In the genomic region with DNA sequence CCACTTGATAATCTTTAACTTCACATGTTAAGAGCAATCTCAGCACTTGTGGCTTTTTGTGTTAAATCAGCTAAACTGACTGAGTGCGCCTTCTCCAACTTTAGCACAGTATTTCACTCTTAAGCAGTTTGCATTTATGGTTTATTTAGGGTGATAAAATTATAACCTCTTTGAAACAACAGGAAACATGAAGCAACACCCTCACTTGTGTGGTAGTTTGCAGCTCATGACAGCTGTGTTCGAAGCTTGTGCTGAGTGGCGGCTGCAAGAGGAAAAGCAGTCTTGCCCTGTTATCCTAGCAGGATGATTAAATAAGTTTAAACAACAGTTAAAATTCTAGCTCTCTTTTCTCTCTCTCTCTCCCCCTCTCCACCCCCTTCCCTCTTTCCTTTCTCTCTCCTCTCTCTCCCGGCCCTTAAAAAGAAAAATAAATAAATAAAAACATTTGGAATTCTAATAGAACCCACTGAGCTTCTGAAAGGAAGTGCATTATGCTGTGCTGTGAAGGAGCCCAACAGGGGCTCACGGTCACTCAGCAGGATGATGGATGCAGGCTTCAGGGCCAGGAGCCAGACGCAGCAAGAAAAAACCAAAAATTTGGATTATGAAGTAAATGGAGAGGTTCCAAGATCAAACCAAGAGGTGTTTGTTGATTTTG, we compare ENCODE assay signal across 8 cellular contexts. TPM values are rescaled to one million over a fixed set of nuclear protein-coding genes. Genes with fewer than 3 reads are reported as not detected.
DNase-seq lines count a peak whose midpoint lies in the region; ATAC-seq and TF ChIP-seq lines count a peak whose summit lies in the region.
"Had no signal": no experiment of that assay in that cellular context is flagged by ENCODE, and none has a peak within 500 bp of the region (broad histone marks: within the 10 kb centered on the region; RNA-seq: fewer than 3 reads in every experiment).

No MANE protein-coding gene starts in this region.

- intact Hi-C loops in PC-3 (cut with micrococcal nuclease), result loop anchor here (5.0 to 10.0 kb wide), 2 partner anchors 63 to 166 kb away; partner anchors contain the start of gene PPIA
- intact Hi-C loops in psoas muscle (cut with DNase I), result no loop called here

- no peak for DNase-seq in PC-3
- peak; percentile 41 for DNase-seq in effector CD4-positive, alpha-beta T cell
- DNase-seq in psoas muscle, result no peak
- DNase-seq in GM03348 (ENCODE audit: low spot score), result no peak
- no peak for DNase-seq in stimulated activated CD4-positive, alpha-beta T cell treated with anti-CD3 and anti-CD28 coated beads, Interleukin-12 subunit alpha, Interleukin-12 subunit beta, amount 100 ng/mL, for 4 hours
- DNase-seq: NCI-H1436 treated with DMSO at 0.1 percent for 48 hours had no signal

- no peak overlapping the region for H3K4me2 ChIP-seq in PC-3 (ENCODE audit: low read length)

- POLR2A ChIA-PET in PC-3 (lab: Charles Lee; ENCODE audit: unreplicated experiment), result interaction anchor here (0.6 kb wide), 1 partner anchor 380 kb away, joined by 3 read pairs; no protein-coding TSS in a partner anchor

- no peak overlapping the region for H2AFZ ChIP-seq in PC-3 (ENCODE audit: low read length)

- H4K20me1 ChIP-seq in PC-3 (ENCODE audit: low read length), result no peaks in the 10 kb centered on the region

- H3K27ac ChIP-seq in HUES64 (ENCODE audit: low read depth, low read length), result peak overlapping the region; percentile 1; the same call in 1 of the 2 replicates
- peak overlapping the region; percentile 98 for H3K27ac ChIP-seq in PC-3 (ENCODE audit: low read length)
- H3K27ac ChIP-seq in psoas muscle, result peak overlapping the region; percentile 93

- no peaks in the 10 kb centered on the region for H3K9me2 ChIP-seq in PC-3 (replicated peaks; ENCODE audit: low read length)

- H3K79me2 ChIP-seq in PC-3 (ENCODE audit: low read length), result peaks cover 31% of the 10 kb centered on the region

- ATAC-seq in PC-3, result no peak
- ATAC-seq in psoas muscle, result no peak
- no peak for ATAC-seq in GM21737 (IDR thresholded peaks at IDR 0.05; ENCODE audit: unreplicated experiment)

- no peak overlapping the region for H3K9ac ChIP-seq in HUES64 (ENCODE audit: low read depth, low read length)
- peak overlapping the region; percentile 86; the same call in 1 of the 2 replicates for H3K9ac ChIP-seq in PC-3 (ENCODE audit: low read length)

- no peaks in the 10 kb centered on the region for H3F3A ChIP-seq in PC-3 (ENCODE audit: low read length, unreplicated experiment)

- H3K9me3 ChIP-seq in HUES64 (ENCODE audit: insufficient read depth, low read depth, low read length) (no peaks in the 10 kb centered on the region), PC-3 (ENCODE audit: low read length) (no peaks in the 10 kb centered on the region), psoas muscle (no peaks in the 10 kb centered on the region)

- CTCF ChIA-PET in PC-3 (lab: Charles Lee), result no interaction called here

- H3K4me3 ChIP-seq in HUES64 (ENCODE audit: low read length) (no peak overlapping the region), PC-3 (ENCODE audit: low read length) (no peak overlapping the region), psoas muscle (no peak overlapping the region)

- H3K4me1 ChIP-seq in HUES64 (ENCODE audit: insufficient read depth, low read length) (peaks cover 26% of the 10 kb centered on the region), PC-3 (ENCODE audit: insufficient read depth, low read length) (peaks cover 39% of the 10 kb centered on the region), psoas muscle (peaks cover 57% of the 10 kb centered on the region)

- no TSS peak for BruUV-seq in PC-3 (replicated peaks; lab: Mats Ljungman, UMichigan)

- H3K27me3 ChIP-seq in HUES64 (ENCODE audit: insufficient read depth, low read length) (no peaks in the 10 kb centered on the region), PC-3 (ENCODE audit: low read length) (no peaks in the 10 kb centered on the region), psoas muscle (ENCODE audit: insufficient read depth in 3 of 3, low read length in 2 of 3) (no peaks in the 10 kb centered on the region)

- TF ChIP-seq CTCF in PC-3 (conservative IDR thresholded peaks at IDR 0.05; ENCODE audit: low read depth, low read length), result no peak
- no peak for TF ChIP-seq CTCF in psoas muscle (IDR thresholded peaks at IDR 0.05)

- peaks cover 19% of the 10 kb centered on the region for H3K36me3 ChIP-seq in HUES64 (ENCODE audit: insufficient read depth, low read length)
- H3K36me3 ChIP-seq in PC-3 (ENCODE audit: low read depth, low read length), result peaks cover 6% of the 10 kb centered on the region; the same call in 1 of the 2 replicates
- peaks cover 0 to 24% of the 10 kb centered on the region in 2 donors for H3K36me3 ChIP-seq in psoas muscle (ENCODE audit: insufficient read depth in 1 of 2, low read depth in 1 of 2)

- WGBS in HUES64, result 69% methylated on average over 5 of the region's 6 CpGs
- WGBS in psoas muscle, 3 donors, result 68 to 76% (median 72%) methylated on average over 6 of the region's 6 CpGs

RNA-seq across cellular contexts. Expression of gene OGDH, which starts 25.2 kb away (rescaled TPM):
- 51.1 TPM for polyA plus RNA-seq in HUES64 (2013, experiment 1 of 2)
- 51.5 TPM for polyA plus RNA-seq in HUES64 (2013, experiment 2 of 2)
- total RNA-seq in PC-3 (2014; rRNA removed), result 66.2 and 67.2 TPM in 2 replicates
- 100 to 1,000 TPM; 252 to 500 (median 326) TPM for total RNA-seq in psoas muscle
- 100 to 1,000 TPM; 176 to 181 (median 179) TPM for polyA plus RNA-seq in psoas muscle

RNA-seq across cellular contexts. Expression of gene TMED4, which starts 49.6 kb away (rescaled TPM):
- polyA plus RNA-seq in HUES64 (2013, experiment 1 of 2), result 39.6 TPM
- polyA plus RNA-seq in HUES64 (2013, experiment 2 of 2), result 45.5 TPM
- total RNA-seq in PC-3 (2014; rRNA removed) (70.6 and 80.0 TPM in 2 replicates), psoas muscle (10 to 100 TPM; 43.1 to 64.4 (median 46.0) TPM)
- 10 to 100 TPM; 29.8 to 49.0 (median 35.3) TPM for polyA plus RNA-seq in psoas muscle

RNA-seq across cellular contexts. Expression of gene DDX56, which starts 57.9 kb away (rescaled TPM):
- 57.6 TPM for polyA plus RNA-seq in HUES64 (2013, experiment 1 of 2)
- polyA plus RNA-seq in HUES64 (2013, experiment 2 of 2), result 44.7 TPM
- 93.8 and 119 TPM in 2 replicates for total RNA-seq in PC-3 (2014; rRNA removed)
- 10 to 100 TPM; 44.0 to 72.1 (median 53.7) TPM for total RNA-seq in psoas muscle
- polyA plus RNA-seq in psoas muscle, result 10 to 100 TPM; 38.1 to 85.8 (median 67.8) TPM

Comparison
In these comparisons a context has a peak if more than half of its experiments do, and no peak if none do; other contexts are left out.
1. H3K27ac ChIP-seq: peak in every context shown above with its lines; median percentile 98 in PC-3; 93 in psoas muscle; 1 in HUES64.